ENCODE assay signal across 8 cellular contexts in genomic region chr7:150322833-150323681, GRCh38. TPM values are rescaled to one million over a fixed set of nuclear protein-coding genes. Genes with fewer than 3 reads are reported as not detected.
A peak's percentile ranks its signal among the peaks of the same experiment; 100 is the strongest.
DNase-seq lines count a peak whose midpoint lies in the region; ATAC-seq, FAIRE-seq and TF ChIP-seq lines count a peak whose summit lies in the region.

ACTR3C (minus strand) TSS chr7:150323545; CDS start chr7:150295296, 28,249 bp downstream.
LRRC61 (plus strand) TSS chr7:150323355; CDS start chr7:150336862, 13,507 bp downstream.

- TF ChIP-seq CTCF in K562 (IDR thresholded peaks at IDR 0.05 in 2 of 3, conservative IDR thresholded peaks at IDR 0.05 in 1 of 3; ENCODE audit: insufficient read depth in 2 of 3, low read depth in 1 of 3, low read length in 3 of 3) (peak; percentile 63 to 78 (median 63); a peak in 4 of 6 replicates), kidney (IDR thresholded peaks at IDR 0.05; ENCODE audit: borderline replicate concordance, extremely low read depth, insufficient read depth) (no peak)

- H3K4me1 Mint-ChIP-seq in T-helper 17 cell = peaks cover 43% of the 10 kb centered on the region

- H3K27ac Mint-ChIP-seq in T-helper 17 cell = peak within 1 kb of the TSS; percentile 95

- H3K4me1 ChIP-seq in K562 (replicated peaks in 1 of 2; ENCODE audit: control insufficient read depth in 2 of 2, insufficient read depth in 2 of 2, low read length in 2 of 2) (peaks cover 48 to 54% of the 10 kb centered on the region in 2 experiments), kidney (ENCODE audit: control insufficient read depth in 1 of 2, insufficient read depth in 1 of 2, low read depth in 1 of 2, low read length in 2 of 2) (peaks cover 20 to 30% of the 10 kb centered on the region in 2 donors)

- peak within 1 kb of the TSS; percentile 95 for H3K4me3 Mint-ChIP-seq in T-helper 17 cell

- peak within 1 kb of the TSS; percentile 96 for H3K9ac ChIP-seq in K562 (ENCODE audit: insufficient read depth in 1 of 2, low read depth in 2 of 2, low read length in 2 of 2)
- H3K9ac ChIP-seq in kidney (ENCODE audit: low read length in 2 of 2) = peak within 1 kb of the TSS; percentile 81 to 87

- CTCF ChIA-PET in HEK293T (lab: Yijun Ruan, JAX) (interaction anchor here (0.5 kb wide), 1 partner anchor 819 kb away, joined by 4 read pairs; no protein-coding TSS in a partner anchor), K562 (lab: Yijun Ruan, JAX; ENCODE audit: low intra/inter-chr PET ratio) (interaction anchor here (1.4 kb wide), 1 partner anchor 37 kb away, joined by 3 read pairs; no protein-coding TSS in a partner anchor)

- peak within 1 kb of the TSS; percentile 99 for H3K27ac ChIP-seq in K562 (ENCODE audit: extremely low read depth, low read depth, low read length)
- peak within 1 kb of the TSS; percentile 90 to 95 for H3K27ac ChIP-seq in kidney (ENCODE audit: low read depth in 2 of 2, low read length in 2 of 2)

- TSS peak; percentile 76 for BruUV-seq in K562 (replicated peaks; lab: Mats Ljungman, UMichigan)

- H4K20me1 ChIP-seq in K562 (replicated peaks; ENCODE audit: control insufficient read depth, insufficient read depth, low read length) = no peaks in the 10 kb centered on the region

- in situ Hi-C loops in K562 (cut with MboI) = loop anchor here (5.0 kb wide), 1 partner anchor 36 kb away; no protein-coding TSS in a partner anchor

- H3K4me3 ChIP-seq in GM08714 (ENCODE audit: low read length) (peak within 1 kb of the TSS; percentile 88), K562 (peak within 1 kb of the TSS; percentile 68), kidney (ENCODE audit: low read length in 2 of 2) (peak within 1 kb of the TSS; percentile 74 to 80)

- H3K36me3 ChIP-seq in K562 (ENCODE audit: control insufficient read depth, insufficient read depth, low read length) (peaks cover 50% of the 10 kb centered on the region), kidney (ENCODE audit: control insufficient read depth in 1 of 2, insufficient read depth in 2 of 2, low read length in 2 of 2) (peaks cover 0 to 12% of the 10 kb centered on the region in 2 donors)

- POLR2A ChIA-PET in HEK293T (lab: Yijun Ruan, JAX) (interaction anchor here (0.5 to 1.8 kb wide), 18 partner anchors 9 to 460 kb away, joined by 3 to 21 read pairs (median 4); partner anchors contain the start of gene REPIN1), K562 (lab: Yijun Ruan, JAX) (interaction anchor here (0.5 to 5.9 kb wide), 12 partner anchors 9 to 1196 kb away, joined by 3 to 35 read pairs (median 3); partner anchors contain the start of genes FASTK and REPIN1)

- intact Hi-C loops in K562 (cut with micrococcal nuclease) (loop anchor here (1.0 to 5.0 kb wide), 4 partner anchors 11 to 634 kb away; partner anchors contain the start of gene REPIN1), kidney (cut with DNase I) (no loop called here)

- H3K9me3 ChIP-seq in T-helper 17 cell (ENCODE audit: control insufficient read depth, low read length, poor library complexity, severe bottlenecking) = no peaks in the 10 kb centered on the region
- no peaks in the 10 kb centered on the region for H3K9me3 ChIP-seq in K562 (replicated peaks; ENCODE audit: control insufficient read depth, insufficient read depth, low read depth, low read length)
- no peaks in the 10 kb centered on the region for H3K9me3 ChIP-seq in kidney (ENCODE audit: control insufficient read depth in 1 of 2, low read length in 2 of 2)

- no peaks in the 10 kb centered on the region for H3K9me1 ChIP-seq in K562 (ENCODE audit: control insufficient read depth, insufficient read depth, low read length)

- TF ChIP-seq POLR2A in K562 (conservative IDR thresholded peaks at IDR 0.05) = peak; percentile 91

- peaks cover 6% of the 10 kb centered on the region for H3K36me3 Mint-ChIP-seq in T-helper 17 cell (ENCODE audit: low read depth)

- peak; percentile 62 for ATAC-seq in T-helper 17 cell
- ATAC-seq in K562 = peak; percentile 83

- H3K4me2 ChIP-seq in K562 (ENCODE audit: insufficient read depth, low read length) = peak within 1 kb of the TSS; percentile 100

- TF ChIP-seq EP300 in K562 (IDR thresholded peaks at IDR 0.05; ENCODE audit: low read length) = peak; percentile 30; the same call in 1 of the 2 replicates

- DNase-seq in HEK293T (ENCODE audit: extremely low spot score) = peak; percentile 79
- DNase-seq in NCI-H1105 treated with DMSO at 0.1 percent for 48 hours (lab: John Stamatoyannopoulos, UW) = peak; percentile 87
- peak; percentile 25 to 37 (median 30) for DNase-seq in T-helper 17 cell
- DNase-seq in K562 (ENCODE audit: extremely low read depth in 1 of 4, low spot score in 3 of 4) = peak; percentile 89 to 97 (median 94)
- DNase-seq in kidney = peak; percentile 87
- DNase-seq in stimulated activated CD4-positive, alpha-beta T cell treated with anti-CD3 and anti-CD28 coated beads, Interleukin-2, amount 100 ng/mL, for 48 hours = peak; percentile 52 to 59
- no peak for DNase-seq in medulla oblongata (ENCODE audit: extremely low spot score)

- FAIRE-seq in K562 (lab: Jason Lieb, UNC) (peak; percentile 32), kidney (lab: Jason Lieb, UNC) (no peak)

- peak; percentile 87 to 90 for TF ChIP-seq RAD21 in K562 (CRISPR knock-in tag; conservative IDR thresholded peaks at IDR 0.05 in 1 of 2, IDR thresholded peaks at IDR 0.05 in 1 of 2)

- peak within 1 kb of the TSS; percentile 79 for H2AFZ ChIP-seq in K562 (ENCODE audit: low read depth, low read length)

- no peaks in the 10 kb centered on the region for H3K27me3 ChIP-seq in K562 (ENCODE audit: control insufficient read depth in 2 of 2, insufficient read depth in 2 of 2, low read length in 2 of 2)

- peaks cover 88% of the 10 kb centered on the region for H3K79me2 ChIP-seq in K562 (ENCODE audit: control insufficient read depth, insufficient read depth, low read length)

- H3K27me3 Mint-ChIP-seq in T-helper 17 cell = no peaks in the 10 kb centered on the region

- 1% methylated on average over 82 of the region's 82 CpGs for WGBS in K562 (ENCODE audit: insufficient coverage, low coverage, missing lambda C conversion rate)

TF ChIP-seq in HEK293T, 16 proteins besides CTCF, POLR2A, EP300 and RAD21 (continues in another document):
- TF ChIP-seq ZNF384 (IDR thresholded peaks at IDR 0.05) = no peak
- TF ChIP-seq ELF4 (IDR thresholded peaks at IDR 0.05) = peak; percentile 72
- TF ChIP-seq FOXM1 (IDR thresholded peaks at IDR 0.05; ENCODE audit: borderline replicate concordance) = no peak
- peak; percentile 45; the same call in 1 of the 2 replicates for TF ChIP-seq BHLHE40 (IDR thresholded peaks at IDR 0.05; ENCODE audit: borderline replicate concordance)
- TF ChIP-seq L3MBTL2 (conservative IDR thresholded peaks at IDR 0.05) = peak; percentile 96
- TF ChIP-seq SP1 (IDR thresholded peaks at IDR 0.05) = no peak

RNA-seq across cellular contexts. Expression of gene ACTR3C, which starts in this region (rescaled TPM):
- total RNA-seq in T-helper 17 cell (10 to 100 TPM in 1 of 2 donors, 1 to 10 TPM in 1; 6.0 to 10.2 TPM), K562 (2014; rRNA removed) (12.1 and 12.9 TPM in 2 replicates), K562 (2014; rRNA removed; fragmentation: Illumina TruSeq; extraction: Trizol) (14.2 and 16.9 TPM in 2 replicates), K562 (2015; rRNA removed; fragmentation: Illumina TruSeq; extraction: Trizol) (14.8 and 16.8 TPM in 2 replicates), K562 (2021) (10.0 and 10.8 TPM in 2 replicates), kidney (31.6 TPM)
- total RNA-seq in K562 (2011; cell fraction: chromatin; rRNA removed; ENCODE audit: low replicate concordance) = 118 and 124 TPM in 2 replicates
- 77.7 and 87.2 TPM in 2 replicates for total RNA-seq in K562 (2011; cell fraction: nucleolus; rRNA removed)
- 81.8 and 110 TPM in 2 replicates for total RNA-seq in K562 (2011; cell fraction: nucleoplasm; rRNA removed)
- polyA plus RNA-seq in K562 (2011; rRNA removed) (28.1 and 35.4 TPM in 2 replicates), K562 (2014; fragmentation: Illumina TruSeq; extraction: Trizol) (12.2 and 13.4 TPM in 2 replicates), K562 (2014; fragmentation: Nextera tagmentation; extraction: Ambion mirVana) (10 to 100 TPM in 1 of 2 experiments, 1 to 10 TPM in 1; 9.0 to 13.3 TPM), K562 (2014; rRNA removed) (14.9 and 16.9 TPM in 2 replicates), kidney (ENCODE audit: insufficient read depth, low read depth, low replicate concordance) (15.8 TPM)
- 13.0 and 26.1 TPM in 2 replicates for polyA plus RNA-seq in K562 (2011; cell fraction: cytosol; rRNA removed)
- polyA plus RNA-seq in K562 (2011; cell fraction: nucleus; rRNA removed) = 30.3 and 45.3 TPM in 2 replicates
- polyA plus RNA-seq in K562 (2012) = 13.2 and 18.9 TPM in 2 replicates
- 61.6 and 72.6 TPM in 2 replicates for polyA minus RNA-seq in K562 (2011; rRNA and poly(A)+ RNA removed)
- polyA minus RNA-seq in K562 (2011; cell fraction: cytosol; rRNA and poly(A)+ RNA removed) = 16.9 and 22.1 TPM in 2 replicates
- polyA minus RNA-seq in K562 (2011; cell fraction: nucleus; rRNA and poly(A)+ RNA removed) = 75.1 and 126 TPM in 2 replicates

RNA-seq across cellular contexts. Expression of gene LRRC61, which starts in this region (rescaled TPM):
- 1 to 10 TPM; 6.4 to 6.9 TPM for total RNA-seq in T-helper 17 cell
- total RNA-seq in K562 (2011; cell fraction: chromatin; rRNA removed; ENCODE audit: low replicate concordance) = 114 and 182 TPM in 2 replicates
- 129 and 134 TPM in 2 replicates for total RNA-seq in K562 (2011; cell fraction: nucleolus; rRNA removed)
- total RNA-seq in K562 (2011; cell fraction: nucleoplasm; rRNA removed) = 113 and 123 TPM in 2 replicates
- total RNA-seq in K562 (2014; rRNA removed) = 55.2 and 67.6 TPM in 2 replicates
- 16.8 and 18.7 TPM in 2 replicates for total RNA-seq in K562 (2014; rRNA removed; fragmentation: Illumina TruSeq; extraction: Trizol)
- 35.2 and 37.8 TPM in 2 replicates for total RNA-seq in K562 (2015; rRNA removed; fragmentation: Illumina TruSeq; extraction: Trizol)
- total RNA-seq in K562 (2021) = 49.5 and 50.6 TPM in 2 replicates
- 54.3 and 76.9 TPM in 2 replicates for polyA plus RNA-seq in K562 (2011; rRNA removed)
- 138 and 194 TPM in 2 replicates for polyA plus RNA-seq in K562 (2011; cell fraction: cytosol; rRNA removed)
- polyA plus RNA-seq in K562 (2011; cell fraction: nucleus; rRNA removed) = 125 and 205 TPM in 2 replicates
- polyA plus RNA-seq in K562 (2012) = 81.4 and 86.4 TPM in 2 replicates
- 18.4 and 35.6 TPM in 2 replicates for polyA plus RNA-seq in K562 (2014; fragmentation: Illumina TruSeq; extraction: Trizol)
- polyA plus RNA-seq in K562 (2014; fragmentation: Nextera tagmentation; extraction: Ambion mirVana) = 1 to 10 TPM; 1.3 to 1.7 TPM
- polyA plus RNA-seq in K562 (2014; rRNA removed) = 42.0 and 46.5 TPM in 2 replicates
- polyA minus RNA-seq in K562 (2011; rRNA and poly(A)+ RNA removed) = 44.8 and 55.6 TPM in 2 replicates
- polyA minus RNA-seq in K562 (2011; cell fraction: cytosol; rRNA and poly(A)+ RNA removed) = 94.8 and 130 TPM in 2 replicates
- polyA minus RNA-seq in K562 (2011; cell fraction: nucleus; rRNA and poly(A)+ RNA removed) = 89.0 and 106 TPM in 2 replicates
- total RNA-seq in kidney = 17.1 TPM
- polyA plus RNA-seq in kidney (ENCODE audit: insufficient read depth, low read depth, low replicate concordance) = 23.2 TPM
